ENCODE assay signal across 16 cellular contexts in the genomic region with DNA sequence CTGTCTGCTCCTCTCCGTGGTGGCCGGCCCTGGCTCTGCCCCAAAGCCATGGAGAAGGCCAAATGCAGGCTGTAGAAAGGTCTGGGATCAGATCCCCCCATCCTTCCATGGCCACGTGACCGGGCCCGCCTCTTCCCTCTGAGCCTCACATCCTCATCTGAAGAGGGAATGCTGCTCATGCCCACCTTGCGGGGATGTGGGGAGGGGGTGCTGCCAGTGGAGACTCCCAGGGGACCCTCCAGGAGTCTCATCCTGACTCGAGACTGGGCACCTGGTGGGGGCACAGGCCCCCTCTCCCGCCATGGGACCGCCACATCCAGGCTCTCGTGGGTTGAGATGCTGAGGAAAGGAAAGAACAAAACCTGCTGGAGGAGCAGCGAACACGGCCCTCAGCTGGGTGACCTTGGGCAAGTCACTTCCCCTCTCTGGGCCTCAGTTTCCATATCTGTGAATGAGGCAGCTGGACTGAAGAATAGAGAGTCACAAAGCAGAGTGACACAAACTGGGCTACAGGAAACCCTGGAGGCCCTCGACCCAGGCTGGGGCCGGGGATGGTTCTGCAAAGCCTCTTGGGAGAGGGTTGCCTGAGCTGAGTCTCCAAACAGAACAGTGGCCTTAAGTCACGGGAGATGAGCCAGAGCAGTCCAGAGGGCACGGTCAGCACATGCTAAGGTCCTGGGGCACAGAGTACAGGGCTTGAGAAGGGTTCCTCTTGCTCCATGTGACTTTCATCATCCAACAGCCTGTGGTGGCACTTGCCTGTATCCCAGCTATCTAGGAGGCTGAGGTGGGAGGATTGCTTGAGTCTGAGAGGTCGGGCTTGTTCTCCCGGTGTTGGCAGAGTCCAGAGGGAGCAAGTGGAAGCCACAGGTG. TPM values are rescaled to one million over a fixed set of nuclear protein-coding genes. Genes with fewer than 3 reads are reported as not detected.
A peak's percentile ranks its signal among the peaks of the same experiment; 100 is the strongest.
DNase-seq lines count a peak whose midpoint lies in the region; ATAC-seq, FAIRE-seq and TF ChIP-seq lines count a peak whose summit lies in the region.
"Had no signal": no experiment of that assay in that cellular context is flagged by ENCODE, and none has a peak within 500 bp of the region (broad histone marks: within the 10 kb centered on the region; RNA-seq: fewer than 3 reads in every experiment).

No MANE protein-coding gene starts in this region.

- H3K4me1 Mint-ChIP-seq in CD8-positive, alpha-beta memory T cell = peaks cover 40 to 51% (median 49%) of the 10 kb centered on the region in 3 donors
- peaks cover 85% of the 10 kb centered on the region for H3K4me1 Mint-ChIP-seq in activated CD8-positive, alpha-beta T cell treated with anti-CD3 and anti-CD28 coated beads, Interleukin-2, amount 10 ng/mL, durations not matched to agents 7 days and 5 days (ENCODE audit: low read depth)
- peaks cover 37 to 77% (median 57%) of the 10 kb centered on the region in 7 donors for H3K4me1 Mint-ChIP-seq in naive thymus-derived CD4-positive, alpha-beta T cell

- POLR2A ChIA-PET in CD8-positive, alpha-beta memory T cell (lab: Charles Lee) = interaction anchor here (0.8 to 4.8 kb wide), 5 partner anchors 7 to 38 kb away, joined by 3 to 74 read pairs (median 6); a partner anchor contains a TSS
- POLR2A ChIA-PET in activated CD8-positive, alpha-beta T cell treated with anti-CD3 and anti-CD28 coated beads, Interleukin-2, amount 10 ng/mL, durations not matched to agents 7 days and 5 days (lab: Charles Lee) = interaction anchor here (0.6 to 3.7 kb wide), 16 partner anchors 8 to 908 kb away, joined by 3 to 123 read pairs (median 6); a partner anchor contains a TSS
- POLR2A ChIA-PET in naive thymus-derived CD4-positive, alpha-beta T cell (lab: Charles Lee) = interaction anchor here (0.5 to 12.7 kb wide), 15 partner anchors 8 to 517 kb away, joined by 3 to 244 read pairs (median 4); a partner anchor contains a TSS

- peak overlapping the region; percentile 94 to 98 (median 96) for H3K27ac Mint-ChIP-seq in CD8-positive, alpha-beta memory T cell
- H3K27ac Mint-ChIP-seq in activated CD8-positive, alpha-beta T cell treated with anti-CD3 and anti-CD28 coated beads, Interleukin-2, amount 10 ng/mL, durations not matched to agents 7 days and 5 days = peak overlapping the region; percentile 99
- H3K27ac Mint-ChIP-seq in naive thymus-derived CD4-positive, alpha-beta T cell = peak overlapping the region; percentile 97 to 99 (median 98)

- peak overlapping the region; percentile 77 to 92 (median 81) for H3K4me3 Mint-ChIP-seq in CD8-positive, alpha-beta memory T cell
- peak overlapping the region; percentile 80 for H3K4me3 Mint-ChIP-seq in activated CD8-positive, alpha-beta T cell treated with anti-CD3 and anti-CD28 coated beads, Interleukin-2, amount 10 ng/mL, durations not matched to agents 7 days and 5 days
- peak overlapping the region; percentile 78 to 87 (median 80) for H3K4me3 Mint-ChIP-seq in naive thymus-derived CD4-positive, alpha-beta T cell

- no peak for FAIRE-seq in H54 (lab: Jason Lieb, UNC)
- FAIRE-seq: TTC549 had no signal

- peaks cover 0 to 1% (median 0%) of the 10 kb centered on the region in 5 donors for H3K9me3 Mint-ChIP-seq in CD8-positive, alpha-beta memory T cell
- no peaks in the 10 kb centered on the region for H3K9me3 Mint-ChIP-seq in activated CD8-positive, alpha-beta T cell treated with anti-CD3 and anti-CD28 coated beads, Interleukin-2, amount 10 ng/mL, durations not matched to agents 7 days and 5 days (ENCODE audit: insufficient read depth)
- peaks cover 0 to under 1% (median 0%) of the 10 kb centered on the region in 11 donors for H3K9me3 Mint-ChIP-seq in naive thymus-derived CD4-positive, alpha-beta T cell

- CTCF ChIA-PET in CD8-positive, alpha-beta memory T cell (lab: Charles Lee) = interaction anchor here (1.1 to 2.9 kb wide), 9 partner anchors 8 to 262 kb away, joined by 3 to 45 read pairs (median 4); a partner anchor contains a TSS
- CTCF ChIA-PET in activated CD8-positive, alpha-beta T cell treated with anti-CD3 and anti-CD28 coated beads, Interleukin-2, amount 10 ng/mL, durations not matched to agents 7 days and 5 days (lab: Charles Lee) = interaction anchor here (0.7 to 3.8 kb wide), 14 partner anchors 8 to 262 kb away, joined by 3 to 51 read pairs (median 4); a partner anchor contains a TSS
- CTCF ChIA-PET in naive thymus-derived CD4-positive, alpha-beta T cell (lab: Charles Lee) = interaction anchor here (0.6 to 2.1 kb wide), 4 partner anchors 29 to 262 kb away, joined by 3 to 26 read pairs (median 4); a partner anchor contains a TSS

- no peak for TF ChIP-seq POLR2A in H54 (IDR thresholded peaks at IDR 0.05; ENCODE audit: low read depth, low read length)

- DNase-seq in CD8-positive, alpha-beta memory T cell = no peak
- DNase-seq in activated CD8-positive, alpha-beta T cell treated with anti-CD3 and anti-CD28 coated beads, Interleukin-2, amount 10 ng/mL, durations not matched to agents 7 days and 5 days = peak; percentile 40
- DNase-seq in naive thymus-derived CD4-positive, alpha-beta T cell = no peak
- no peak for DNase-seq in H54 (ENCODE audit: insufficient read length, low spot score)
- no peak for DNase-seq in left cardiac atrium
- no peak for DNase-seq in NCI-H1930 (lab: John Stamatoyannopoulos, UW)
- DNase-seq: cortex of kidney, DMS 273 treated with DMSO at 0.1 percent for 48 hours, glutamatergic neuron, NCI-H2029 treated with DMSO at 0.1 percent for 48 hours, PC-3 had no signal

- peak overlapping the region; percentile 76 for H3K27ac ChIP-seq in CD8-positive, alpha-beta memory T cell (ENCODE audit: low read depth, low read length)
- H3K27ac ChIP-seq in naive thymus-derived CD4-positive, alpha-beta T cell (ENCODE audit: low read depth, low read length) = peak overlapping the region; percentile 91

- H3K4me3 ChIP-seq in CD8-positive, alpha-beta memory T cell (ENCODE audit: low read length) = peak overlapping the region; percentile 52
- peak overlapping the region; percentile 49 for H3K4me3 ChIP-seq in naive thymus-derived CD4-positive, alpha-beta T cell (ENCODE audit: low read length)

- H3K4me1 ChIP-seq in CD8-positive, alpha-beta memory T cell (ENCODE audit: insufficient read depth, low read length) = peaks cover 52% of the 10 kb centered on the region
- peaks cover 30 to 36% of the 10 kb centered on the region in 2 donors for H3K4me1 ChIP-seq in naive thymus-derived CD4-positive, alpha-beta T cell (ENCODE audit: control insufficient read depth in 2 of 2, insufficient read depth in 2 of 2, low read length in 2 of 2)

- intact Hi-C loops in naive thymus-derived CD4-positive, alpha-beta T cell (cut with micrococcal nuclease) = loop anchor here (1.0 to 2.0 kb wide), 9 partner anchors 7 to 335 kb away; no protein-coding TSS in a partner anchor
- intact Hi-C loops in left cardiac atrium (cut with DNase I) = no loop called here

- ATAC-seq in GM21576 (IDR thresholded peaks at IDR 0.05; ENCODE audit: unreplicated experiment) (peak; percentile 2), left cardiac atrium (no peak), GM18520 (IDR thresholded peaks at IDR 0.05; ENCODE audit: unreplicated experiment) (no peak)
- no peak for ATAC-seq in activated CD8-positive, alpha-beta T cell treated with anti-CD3 and anti-CD28 coated beads, Interleukin-2, amount 10 ng/mL, durations not matched to agents 7 days and 5 days
- ATAC-seq in naive thymus-derived CD4-positive, alpha-beta T cell = no peak
- ATAC-seq: PC-3 had no signal

- H3K27me3 Mint-ChIP-seq in CD8-positive, alpha-beta memory T cell = no peaks in the 10 kb centered on the region
- no peaks in the 10 kb centered on the region for H3K27me3 Mint-ChIP-seq in activated CD8-positive, alpha-beta T cell treated with anti-CD3 and anti-CD28 coated beads, Interleukin-2, amount 10 ng/mL, durations not matched to agents 7 days and 5 days (ENCODE audit: low read depth)
- no peaks in the 10 kb centered on the region for H3K27me3 Mint-ChIP-seq in naive thymus-derived CD4-positive, alpha-beta T cell

- no peaks in the 10 kb centered on the region for H3K9me3 ChIP-seq in CD8-positive, alpha-beta memory T cell (ENCODE audit: low read length)
- H3K9me3 ChIP-seq in naive thymus-derived CD4-positive, alpha-beta T cell (ENCODE audit: control insufficient read depth in 2 of 3, low read length in 3 of 3) = no peaks in the 10 kb centered on the region

- no peaks in the 10 kb centered on the region for H3K27me3 ChIP-seq in CD8-positive, alpha-beta memory T cell (ENCODE audit: insufficient read depth, low read length, poor library complexity, severe bottlenecking)
- no peaks in the 10 kb centered on the region for H3K27me3 ChIP-seq in naive thymus-derived CD4-positive, alpha-beta T cell (ENCODE audit: control insufficient read depth in 2 of 2, insufficient read depth in 2 of 2, low read length in 2 of 2)

- H3K36me3 Mint-ChIP-seq in CD8-positive, alpha-beta memory T cell = no peaks in the 10 kb centered on the region
- H3K36me3 Mint-ChIP-seq in activated CD8-positive, alpha-beta T cell treated with anti-CD3 and anti-CD28 coated beads, Interleukin-2, amount 10 ng/mL, durations not matched to agents 7 days and 5 days (ENCODE audit: low read depth) = peaks cover 2% of the 10 kb centered on the region
- H3K36me3 Mint-ChIP-seq in naive thymus-derived CD4-positive, alpha-beta T cell = peaks cover 0 to 3% (median 0%) of the 10 kb centered on the region in 5 donors

- H3K36me3 ChIP-seq in CD8-positive, alpha-beta memory T cell (ENCODE audit: insufficient read depth, low read length) = no peaks in the 10 kb centered on the region
- no peaks in the 10 kb centered on the region for H3K36me3 ChIP-seq in naive thymus-derived CD4-positive, alpha-beta T cell (ENCODE audit: control insufficient read depth in 2 of 3, insufficient read depth in 3 of 3, low read length in 3 of 3)

RNA-seq across cellular contexts. Expression of a gene that starts 30.1 kb away (rescaled TPM):
- total RNA-seq in CD8-positive, alpha-beta memory T cell = 100 to 1,000 TPM; 128 to 144 TPM
- 17.1 TPM for polyA plus RNA-seq in CD8-positive, alpha-beta memory T cell
- 100 to 1,000 TPM; 170 to 174 TPM for total RNA-seq in activated CD8-positive, alpha-beta T cell treated with anti-CD3 and anti-CD28 coated beads, Interleukin-2, amount 10 ng/mL, durations not matched to agents 7 days and 5 days
- 100 to 1,000 TPM in 1 of 5 experiments, 10 to 100 TPM in 4; 12.8 to 191 (median 46.8) TPM for total RNA-seq in naive thymus-derived CD4-positive, alpha-beta T cell
- polyA plus RNA-seq in naive thymus-derived CD4-positive, alpha-beta T cell = 10 to 100 TPM; 15.2 to 15.7 TPM
- total RNA-seq in left cardiac atrium = 1 to 10 TPM; 5.8 to 8.8 TPM

RNA-seq across cellular contexts. Expression of a gene that starts 43.2 kb away (rescaled TPM):
- total RNA-seq in CD8-positive, alpha-beta memory T cell = not detected
- polyA plus RNA-seq in CD8-positive, alpha-beta memory T cell = not detected
- not detected for total RNA-seq in activated CD8-positive, alpha-beta T cell treated with anti-CD3 and anti-CD28 coated beads, Interleukin-2, amount 10 ng/mL, durations not matched to agents 7 days and 5 days
- total RNA-seq in naive thymus-derived CD4-positive, alpha-beta T cell = not detected
- polyA plus RNA-seq in naive thymus-derived CD4-positive, alpha-beta T cell = not detected
- total RNA-seq in left cardiac atrium = not detected
- total RNA-seq: mesenteric fat pad, PC-3, pulmonary artery endothelial cell had no signal

RNA-seq across cellular contexts. Expression of a gene that starts 47.5 kb away (rescaled TPM):
- not detected for total RNA-seq in CD8-positive, alpha-beta memory T cell
- polyA plus RNA-seq in CD8-positive, alpha-beta memory T cell = not detected
- total RNA-seq in activated CD8-positive, alpha-beta T cell treated with anti-CD3 and anti-CD28 coated beads, Interleukin-2, amount 10 ng/mL, durations not matched to agents 7 days and 5 days = not detected
- not detected for total RNA-seq in naive thymus-derived CD4-positive, alpha-beta T cell
- not detected for polyA plus RNA-seq in naive thymus-derived CD4-positive, alpha-beta T cell
- total RNA-seq in left cardiac atrium = not detected
- total RNA-seq: mesenteric fat pad, PC-3, pulmonary artery endothelial cell had no signal

RNA-seq across cellular contexts. Expression of a gene that starts 50.4 kb away (rescaled TPM):
- total RNA-seq in CD8-positive, alpha-beta memory T cell = not detected
- not detected for polyA plus RNA-seq in CD8-positive, alpha-beta memory T cell
- not detected for total RNA-seq in activated CD8-positive, alpha-beta T cell treated with anti-CD3 and anti-CD28 coated beads, Interleukin-2, amount 10 ng/mL, durations not matched to agents 7 days and 5 days
- not detected for total RNA-seq in naive thymus-derived CD4-positive, alpha-beta T cell
- not detected for polyA plus RNA-seq in naive thymus-derived CD4-positive, alpha-beta T cell
- not detected for total RNA-seq in left cardiac atrium
- total RNA-seq: mesenteric fat pad, PC-3, pulmonary artery endothelial cell had no signal

RNA-seq across cellular contexts. Expression of a gene that starts 55.2 kb away (rescaled TPM):
- not detected for total RNA-seq in CD8-positive, alpha-beta memory T cell
- not detected for polyA plus RNA-seq in CD8-positive, alpha-beta memory T cell
- total RNA-seq in activated CD8-positive, alpha-beta T cell treated with anti-CD3 and anti-CD28 coated beads, Interleukin-2, amount 10 ng/mL, durations not matched to agents 7 days and 5 days = not detected
- not detected for total RNA-seq in naive thymus-derived CD4-positive, alpha-beta T cell
- polyA plus RNA-seq in naive thymus-derived CD4-positive, alpha-beta T cell = not detected
- not detected for total RNA-seq in left cardiac atrium
- total RNA-seq: mesenteric fat pad, PC-3, pulmonary artery endothelial cell had no signal

Comparison
In these comparisons a context has a peak if more than half of its experiments do, and no peak if none do; other contexts are left out.
1. intact Hi-C loops: an anchor here in naive thymus-derived CD4-positive, alpha-beta T cell (1.0 to 2.0 kb wide); none called in left cardiac atrium.